ENCODE assay signal across 20 cellular contexts in genomic region chr2:172066394-172066863, GRCh38. TPM values are rescaled to one million over a fixed set of nuclear protein-coding genes. Genes with fewer than 3 reads are reported as not detected.
DNase-seq lines count a peak whose midpoint lies in the region; ATAC-seq, FAIRE-seq and TF ChIP-seq lines count a peak whose summit lies in the region.
"Had no signal": no experiment of that assay in that cellular context is flagged by ENCODE, and none has a peak within 500 bp of the region (broad histone marks: within the 10 kb centered on the region; RNA-seq: fewer than 3 reads in every experiment).

No MANE protein-coding gene starts in this region.

- no peak overlapping the region for H3K4me2 ChIP-seq in keratinocyte (ENCODE audit: control insufficient read depth, extremely low read depth, insufficient read depth, low read depth, low read length)

- no peak for TF ChIP-seq POLR2A in GM12892 (IDR thresholded peaks at IDR 0.05; ENCODE audit: low read depth, low read length)

- no peak overlapping the region for H3K9ac ChIP-seq in keratinocyte (ENCODE audit: control insufficient read depth, extremely low read depth, insufficient read depth, low read length)

- H3K27ac ChIP-seq in keratinocyte (ENCODE audit: control insufficient read depth, insufficient read depth, low read length): no peak overlapping the region
- H3K27ac ChIP-seq: SJSA1 had no signal

- ATAC-seq in HG02642 (IDR thresholded peaks at IDR 0.05; ENCODE audit: poor library complexity, unreplicated experiment): no peak
- ATAC-seq: HCT116, PC-3 had no signal

- no peaks in the 10 kb centered on the region for H3K9me1 ChIP-seq in keratinocyte (ENCODE audit: control insufficient read depth, extremely low read depth, insufficient read depth, low read length)

- H3K4me3 ChIP-seq in keratinocyte (ENCODE audit: control insufficient read depth in 2 of 3, extremely low read depth in 1 of 3, insufficient read depth in 2 of 3, low read depth in 1 of 3, low read length in 3 of 3): no peak overlapping the region
- H3K4me3 ChIP-seq: SJSA1 had no signal

- FAIRE-seq in GM12892 (lab: Jason Lieb, UNC) (peak; percentile 61), keratinocyte (lab: Jason Lieb, UNC) (peak; percentile 26)
- FAIRE-seq: GM12891, GM19239 had no signal

- H3K79me2 ChIP-seq in keratinocyte (ENCODE audit: control insufficient read depth, insufficient read depth, low read length): no peaks in the 10 kb centered on the region

- no peak overlapping the region for H2AFZ ChIP-seq in keratinocyte (ENCODE audit: control insufficient read depth, low read length)

- DNase-seq in NCI-H146 (lab: John Stamatoyannopoulos, UW) (peak; percentile 82), NCI-H146 treated with DMSO at 0.1 percent for 48 hours (lab: John Stamatoyannopoulos, UW; ENCODE audit: unreplicated experiment) (no peak), GM12892 (ENCODE audit: insufficient read length) (no peak), NCI-H2227 (lab: John Stamatoyannopoulos, UW; ENCODE audit: unreplicated experiment) (peak; percentile 98), keratinocyte (ENCODE audit: low read depth, low spot score) (no peak), GM10248 (ENCODE audit: extremely low spot score) (no peak), OCI-M2 (lab: John Stamatoyannopoulos, UW; ENCODE audit: unreplicated experiment) (no peak)
- DNase-seq: C1 segment of cervical spinal cord; DMS153; KBM-7; NCI-H1048; NCI-H2029; NCI-H510A treated with DMSO at 0.1 percent for 48 hours; NK-92 treated with Interleukin-12 subunit alpha and Interleukin-12 subunit beta, amount 100 ng/mL, for 24 hours; PC-3 had no signal

- POLR2A ChIA-PET in GM10248 (lab: Yijun Ruan, JAX): no interaction called here

- no peaks in the 10 kb centered on the region for H3K27me3 ChIP-seq in keratinocyte (ENCODE audit: control insufficient read depth, extremely low read depth, insufficient read depth, low read length)
- H3K27me3 ChIP-seq: SJSA1 had no signal

- H3K36me3 ChIP-seq in keratinocyte (ENCODE audit: control insufficient read depth in 2 of 2, extremely low read depth in 1 of 2, insufficient read depth in 2 of 2, low read length in 2 of 2): no peaks in the 10 kb centered on the region
- H3K36me3 ChIP-seq: SJSA1 had no signal

- H3K4me1 ChIP-seq in keratinocyte (ENCODE audit: control insufficient read depth, extremely low read depth, insufficient read depth, low read length): no peaks in the 10 kb centered on the region
- H3K4me1 ChIP-seq: SJSA1 had no signal

- no peaks in the 10 kb centered on the region for H4K20me1 ChIP-seq in keratinocyte (ENCODE audit: control insufficient read depth, extremely low read depth, insufficient read depth, low read length)

- CTCF ChIA-PET in GM10248 (lab: Yijun Ruan, JAX): no interaction called here

- dilution Hi-C loops in keratinocyte (cut with MboI; ENCODE audit: extremely low pct_ligation_motif_present, low sequenced_read_pairs): no loop called here

- TF ChIP-seq CTCF in keratinocyte (optimal IDR thresholded peaks at IDR 0.05 in 1 of 3, IDR thresholded peaks at IDR 0.05 in 1 of 3, conservative IDR thresholded peaks at IDR 0.05 in 1 of 3; ENCODE audit: extremely low read depth in 1 of 3, insufficient read depth in 2 of 3, low read length in 3 of 3): no peak
- no peak for TF ChIP-seq CTCF in GM10248 (IDR thresholded peaks at IDR 0.05; ENCODE audit: control extremely low read depth, extremely low read depth, low read depth, missing control alignments)

- no peaks in the 10 kb centered on the region for H3K9me3 ChIP-seq in keratinocyte (ENCODE audit: control insufficient read depth, low read depth, low read length)
- H3K9me3 ChIP-seq: SJSA1 had no signal

RNA-seq across cellular contexts. Expression of gene DLX1, which starts 18.9 kb away (rescaled TPM):
- 0.28 TPM for polyA plus RNA-seq in GM12892 (2012; ENCODE audit: missing spikeins)
- 0.68 to 1.5 TPM (median 0.88 TPM) in 3 replicates for polyA plus RNA-seq in keratinocyte
- polyA plus RNA-seq in keratinocyte (2011; ENCODE audit: low read depth): 0.39 TPM
- polyA plus RNA-seq in keratinocyte (2011; cell fraction: cytosol; rRNA removed): 0.62 and 0.81 TPM in 2 replicates
- polyA plus RNA-seq in keratinocyte (2011; cell fraction: nucleus; rRNA removed): 1.7 and 2.8 TPM in 2 replicates
- 0.48 and 1.5 TPM in 2 replicates for polyA plus RNA-seq in keratinocyte (2012; ENCODE audit: low replicate concordance)
- polyA minus RNA-seq in keratinocyte: 0.32 to 2.0 TPM (median 0.99 TPM) in 3 replicates
- polyA minus RNA-seq in keratinocyte (2011; cell fraction: cytosol; rRNA and poly(A)+ RNA removed): not detected
- polyA minus RNA-seq in keratinocyte (2011; cell fraction: nucleus; rRNA and poly(A)+ RNA removed): 0.54 and 0.63 TPM in 2 replicates

RNA-seq across cellular contexts. Expression of gene DLX2, which starts 36.3 kb away (rescaled TPM):
- 0.17 TPM for polyA plus RNA-seq in GM12892 (2012; ENCODE audit: missing spikeins)
- 0.26 to 0.31 TPM (median 0.29 TPM) in 3 replicates for polyA plus RNA-seq in keratinocyte
- polyA plus RNA-seq in keratinocyte (2011; ENCODE audit: low read depth): 1.3 TPM
- 0.32 and 0.61 TPM in 2 replicates for polyA plus RNA-seq in keratinocyte (2011; cell fraction: cytosol; rRNA removed)
- polyA plus RNA-seq in keratinocyte (2011; cell fraction: nucleus; rRNA removed): 2.2 and 3.3 TPM in 2 replicates
- polyA plus RNA-seq in keratinocyte (2012; ENCODE audit: low replicate concordance): 0.77 and 3.1 TPM in 2 replicates
- polyA minus RNA-seq in keratinocyte: 0.10 to 0.33 TPM in 2 of 3 replicates, not detected in the other
- 0.96 TPM for polyA minus RNA-seq in keratinocyte (2011; cell fraction: cytosol; rRNA and poly(A)+ RNA removed)
- polyA minus RNA-seq in keratinocyte (2011; cell fraction: nucleus; rRNA and poly(A)+ RNA removed): 0.74 and 1.4 TPM in 2 replicates

Comparison
In these comparisons a context has a peak if more than half of its experiments do, and no peak if none do; other contexts are left out.
1. DNase-seq: peak in NCI-H146 (single experiment) and NCI-H2227 (single experiment); none in NCI-H146 treated with DMSO at 0.1 percent for 48 hours (single experiment), GM12892 (single experiment), keratinocyte (single experiment), GM10248 (single experiment) and OCI-M2 (single experiment).